30 cellular contexts compared by ENCODE assay signal in the genomic region with DNA sequence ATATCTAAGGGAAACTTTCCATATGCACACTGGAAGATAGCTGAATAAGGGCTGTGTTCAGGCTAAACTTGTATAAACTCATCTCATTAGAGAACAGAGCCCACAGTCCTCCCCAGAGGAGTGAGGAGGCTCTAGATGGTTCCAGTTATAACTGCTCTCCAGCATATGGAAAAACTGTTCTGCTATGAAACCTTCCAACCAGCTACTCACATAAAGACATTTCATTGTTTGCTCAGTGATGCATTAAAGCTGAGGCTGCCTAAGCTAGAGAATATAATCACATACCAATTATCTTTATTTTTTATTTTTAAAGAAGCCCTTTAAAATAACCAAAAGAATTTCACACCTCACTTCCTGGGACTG. TPM values are rescaled to one million over a fixed set of nuclear protein-coding genes. Genes with fewer than 3 reads are reported as not detected.
A peak's percentile ranks its signal among the peaks of the same experiment; 100 is the strongest.
DNase-seq lines count a peak whose midpoint lies in the region; ATAC-seq, FAIRE-seq and TF ChIP-seq lines count a peak whose summit lies in the region.
"Had no signal": no experiment of that assay in that cellular context is flagged by ENCODE, and none has a peak within 500 bp of the region (broad histone marks: within the 10 kb centered on the region; RNA-seq: fewer than 3 reads in every experiment).

No MANE protein-coding gene starts in this region.

- no peak overlapping the region for H3K9ac ChIP-seq in K562 (ENCODE audit: insufficient read depth in 1 of 2, low read depth in 2 of 2, low read length in 2 of 2)

- no peak overlapping the region for H3K4me2 ChIP-seq in K562 (ENCODE audit: insufficient read depth, low read length)
- H3K4me2 ChIP-seq: GM23338 had no signal

- FAIRE-seq in K562 (lab: Jason Lieb, UNC), result no peak
- FAIRE-seq: A204.1, astrocyte, HTR-8/SVneo had no signal

- H2AFZ ChIP-seq in K562 (ENCODE audit: low read depth, low read length), result no peak overlapping the region
- H2AFZ ChIP-seq: GM23338 had no signal

- H3K4me3 ChIP-seq in K562, result no peak overlapping the region
- H3K4me3 ChIP-seq in effector memory CD4-positive, alpha-beta T cell (ENCODE audit: insufficient read depth, low read depth, low read length, poor library complexity, severe bottlenecking), result no peak overlapping the region
- H3K4me3 ChIP-seq: GM23338, ovary, transverse colon had no signal

- no peaks in the 10 kb centered on the region for H3K27me3 ChIP-seq in K562 (ENCODE audit: control insufficient read depth in 2 of 2, insufficient read depth in 2 of 2, low read length in 2 of 2)
- H3K27me3 ChIP-seq in effector memory CD4-positive, alpha-beta T cell (replicated peaks; ENCODE audit: control insufficient read depth, insufficient read depth, low read length, poor library complexity, severe bottlenecking), result no peaks in the 10 kb centered on the region
- H3K27me3 ChIP-seq: BE2C, ovary, transverse colon had no signal

- peak overlapping the region; percentile 3; the same call in 1 of the 3 replicates for H3K27ac ChIP-seq in K562 (ENCODE audit: extremely low read depth, low read depth, low read length)
- no peak overlapping the region for H3K27ac ChIP-seq in effector memory CD4-positive, alpha-beta T cell (ENCODE audit: insufficient read depth, low read length, poor library complexity, severe bottlenecking)
- H3K27ac ChIP-seq: epithelial cell of prostate, ovary, VCaP had no signal

- H3K4me3 Mint-ChIP-seq in activated T-cell treated with anti-CD3 and anti-CD28 coated beads, Interleukin-2, amount 50 U/mL, for 72 hours, result no peak overlapping the region
- no peak overlapping the region for H3K4me3 Mint-ChIP-seq in nephron
- H3K4me3 Mint-ChIP-seq: activated naive CD8-positive, alpha-beta T cell treated with anti-CD3 and anti-CD28 coated beads for 36 hours; GM23338; naive thymus-derived CD8-positive, alpha-beta T cell had no signal

- H3K79me2 ChIP-seq in K562 (ENCODE audit: control insufficient read depth, insufficient read depth, low read length), result peaks cover 47% of the 10 kb centered on the region

- H3K4me1 ChIP-seq in K562 (replicated peaks in 1 of 2; ENCODE audit: control insufficient read depth in 2 of 2, insufficient read depth in 2 of 2, low read length in 2 of 2), result peaks cover 0 to 27% of the 10 kb centered on the region in 2 experiments; a peak in 3 of 5 replicates
- no peaks in the 10 kb centered on the region for H3K4me1 ChIP-seq in effector memory CD4-positive, alpha-beta T cell (ENCODE audit: control insufficient read depth, insufficient read depth, low read length, poor library complexity, severe bottlenecking)
- H3K4me1 ChIP-seq: BE2C had no signal

- H3K27me3 Mint-ChIP-seq in activated T-cell treated with anti-CD3 and anti-CD28 coated beads, Interleukin-2, amount 50 U/mL, for 72 hours (ENCODE audit: low read depth), result no peaks in the 10 kb centered on the region
- no peaks in the 10 kb centered on the region for H3K27me3 Mint-ChIP-seq in nephron (ENCODE audit: low read depth)
- H3K27me3 Mint-ChIP-seq: activated naive CD8-positive, alpha-beta T cell treated with anti-CD3 and anti-CD28 coated beads for 36 hours; naive thymus-derived CD8-positive, alpha-beta T cell had no signal

- TF ChIP-seq CTCF in K562 (IDR thresholded peaks at IDR 0.05 in 2 of 3, conservative IDR thresholded peaks at IDR 0.05 in 1 of 3; ENCODE audit: insufficient read depth in 2 of 3, low read depth in 1 of 3, low read length in 3 of 3) (no peak), nephron (IDR thresholded peaks at IDR 0.05; ENCODE audit: unreplicated experiment in 3 of 3) (no peak)

- TF ChIP-seq EP300 in K562 (IDR thresholded peaks at IDR 0.05; ENCODE audit: low read length), result no peak

- peaks cover 30% of the 10 kb centered on the region for H3K4me1 Mint-ChIP-seq in activated T-cell treated with anti-CD3 and anti-CD28 coated beads, Interleukin-2, amount 50 U/mL, for 72 hours (ENCODE audit: low read depth)
- peaks cover 33% of the 10 kb centered on the region for H3K4me1 Mint-ChIP-seq in nephron

- H3K36me3 Mint-ChIP-seq in activated T-cell treated with anti-CD3 and anti-CD28 coated beads, Interleukin-2, amount 50 U/mL, for 72 hours (ENCODE audit: insufficient read depth in 2 of 2), result peaks cover 0 to 6% of the 10 kb centered on the region in 2 donors
- H3K36me3 Mint-ChIP-seq in nephron (ENCODE audit: low read depth), result peaks cover 16% of the 10 kb centered on the region
- H3K36me3 Mint-ChIP-seq: activated naive CD8-positive, alpha-beta T cell treated with anti-CD3 and anti-CD28 coated beads for 36 hours had no signal

- CTCF ChIA-PET in K562 (lab: Yijun Ruan, JAX; ENCODE audit: low intra/inter-chr PET ratio), result no interaction called here

- no peaks in the 10 kb centered on the region for H3K9me3 ChIP-seq in K562 (replicated peaks; ENCODE audit: control insufficient read depth, insufficient read depth, low read depth, low read length)
- no peaks in the 10 kb centered on the region for H3K9me3 ChIP-seq in effector memory CD4-positive, alpha-beta T cell (ENCODE audit: control insufficient read depth, low read length)
- H3K9me3 ChIP-seq: BE2C, ovary, transverse colon had no signal

- no peak for TF ChIP-seq RAD21 in K562 (CRISPR knock-in tag; conservative IDR thresholded peaks at IDR 0.05 in 1 of 2, IDR thresholded peaks at IDR 0.05 in 1 of 2)

- POLR2A ChIA-PET in K562 (lab: Yijun Ruan, JAX), result interaction anchor here (0.8 to 8.3 kb wide), 3 partner anchors 9 to 38 kb away, joined by 3 to 77 read pairs (median 6); partner anchors contain the start of gene AHCYL1

- TF ChIP-seq POLR2A in K562 (conservative IDR thresholded peaks at IDR 0.05), result no peak

- H3K9me3 Mint-ChIP-seq in activated T-cell treated with anti-CD3 and anti-CD28 coated beads, Interleukin-2, amount 50 U/mL, for 72 hours, result no peaks in the 10 kb centered on the region
- no peaks in the 10 kb centered on the region for H3K9me3 Mint-ChIP-seq in nephron
- H3K9me3 Mint-ChIP-seq: activated naive CD8-positive, alpha-beta T cell treated with anti-CD3 and anti-CD28 coated beads for 36 hours; GM23338; naive thymus-derived CD8-positive, alpha-beta T cell had no signal

- peaks cover 9% of the 10 kb centered on the region for H4K20me1 ChIP-seq in K562 (replicated peaks; ENCODE audit: control insufficient read depth, insufficient read depth, low read length)

- no peak for ATAC-seq in activated T-cell treated with anti-CD3 and anti-CD28 coated beads, Interleukin-2, amount 50 U/mL, for 72 hours (replicated peaks in 1 of 2)
- ATAC-seq in K562 (peak; percentile 58), GM19023 (IDR thresholded peaks at IDR 0.05; ENCODE audit: unreplicated experiment) (no peak), HG02870 (IDR thresholded peaks at IDR 0.05; ENCODE audit: unreplicated experiment) (no peak)
- ATAC-seq: GM23338; left ventricle myocardium superior; naive thymus-derived CD8-positive, alpha-beta T cell; right cardiac atrium; stimulated activated naive CD8-positive, alpha-beta T cell treated with anti-CD3 and anti-CD28 coated beads, Interleukin-15, Interleukin-2, amounts not matched to agents 100 U/mL and 50 U/mL, for 24 hours had no signal

- in situ Hi-C loops in K562 (cut with MboI), result no loop called here

- no TSS peak for BruUV-seq in K562 (replicated peaks; lab: Mats Ljungman, UMichigan)

- H3K36me3 ChIP-seq in K562 (ENCODE audit: control insufficient read depth, insufficient read depth, low read length), result peaks cover 30% of the 10 kb centered on the region
- no peaks in the 10 kb centered on the region for H3K36me3 ChIP-seq in effector memory CD4-positive, alpha-beta T cell (ENCODE audit: control insufficient read depth, insufficient read depth, low read length)
- H3K36me3 ChIP-seq: ovary, transverse colon had no signal

- intact Hi-C loops in K562 (cut with micrococcal nuclease), result no loop called here

- no peak for DNase-seq in activated T-cell treated with anti-CD3 and anti-CD28 coated beads, Interleukin-2, amount 50 U/mL, for 72 hours
- DNase-seq in activated T-cell treated with anti-CD3 and anti-CD28 coated beads, Interleukin-2, amount 50 U/mL, for 1 hour, result no peak
- DNase-seq in K562 (ENCODE audit: extremely low read depth in 1 of 4, low spot score in 3 of 4) (no peak), EL (no peak)
- no peak for DNase-seq in effector memory CD4-positive, alpha-beta T cell
- DNase-seq: activated CD4-positive, alpha-beta T cell treated with anti-CD3 and anti-CD28 coated beads, Interleukin-2, amount 50 U/mL, for 1 hour; activated CD8-positive, alpha-beta memory T cell treated with anti-CD3 and anti-CD28 coated beads, Interleukin-2, amount 50 U/mL, for 4 hours; activated naive CD8-positive, alpha-beta T cell treated with anti-CD3 and anti-CD28 coated beads for 36 hours; BE2C; COR-L47; DMS79 treated with DMSO at 0.1 percent for 48 hours; hippocampal formation; Karpas-422; left ventricle myocardium superior; midbrain; naive thymus-derived CD8-positive, alpha-beta T cell; NCI-H146; ovary; right cardiac atrium; stimulated activated naive CD8-positive, alpha-beta T cell treated with anti-CD3 and anti-CD28 coated beads, Interleukin-15, Interleukin-2, amounts not matched to agents 100 U/mL and 50 U/mL, for 24 hours; transverse colon had no signal

- peak overlapping the region; percentile 5 for H3K27ac Mint-ChIP-seq in activated T-cell treated with anti-CD3 and anti-CD28 coated beads, Interleukin-2, amount 50 U/mL, for 72 hours
- peak overlapping the region; percentile 4 to 82 (median 8) for H3K27ac Mint-ChIP-seq in nephron
- H3K27ac Mint-ChIP-seq: activated naive CD8-positive, alpha-beta T cell treated with anti-CD3 and anti-CD28 coated beads for 36 hours; GM23338 had no signal

- H3K9me1 ChIP-seq in K562 (ENCODE audit: control insufficient read depth, insufficient read depth, low read length), result no peaks in the 10 kb centered on the region

RNA-seq across cellular contexts. Expression of gene AHCYL1, which starts 13.3 kb away (rescaled TPM):
- total RNA-seq in activated T-cell treated with anti-CD3 and anti-CD28 coated beads, Interleukin-2, amount 50 U/mL, for 72 hours, result 100 to 1,000 TPM in 1 of 2 donors, 10 to 100 TPM in 1; 87.0 to 101 TPM
- total RNA-seq in K562 (2011; cell fraction: chromatin; rRNA removed; ENCODE audit: low replicate concordance), result 86.0 and 94.1 TPM in 2 replicates
- total RNA-seq in K562 (2011; cell fraction: nucleolus; rRNA removed), result 41.9 and 46.3 TPM in 2 replicates
- 65.2 and 107 TPM in 2 replicates for total RNA-seq in K562 (2011; cell fraction: nucleoplasm; rRNA removed)
- 39.8 and 40.1 TPM in 2 replicates for total RNA-seq in K562 (2014; rRNA removed)
- total RNA-seq in K562 (2014; rRNA removed; fragmentation: Illumina TruSeq; extraction: Trizol), result 44.5 and 49.8 TPM in 2 replicates
- 40.5 and 40.9 TPM in 2 replicates for total RNA-seq in K562 (2015; rRNA removed; fragmentation: Illumina TruSeq; extraction: Trizol)
- total RNA-seq in K562 (2021), result 75.5 and 84.9 TPM in 2 replicates
- polyA plus RNA-seq in K562 (2011; rRNA removed), result 96.4 and 118 TPM in 2 replicates
- polyA plus RNA-seq in K562 (2011; cell fraction: cytosol; rRNA removed), result 57.9 and 73.1 TPM in 2 replicates
- polyA plus RNA-seq in K562 (2011; cell fraction: nucleus; rRNA removed), result 97.2 and 104 TPM in 2 replicates
- polyA plus RNA-seq in K562 (2012), result 84.4 and 103 TPM in 2 replicates
- 75.5 and 83.7 TPM in 2 replicates for polyA plus RNA-seq in K562 (2014; fragmentation: Illumina TruSeq; extraction: Trizol)
- polyA plus RNA-seq in K562 (2014; fragmentation: Nextera tagmentation; extraction: Ambion mirVana), result 10 to 100 TPM; 27.3 to 32.9 TPM
- polyA plus RNA-seq in K562 (2014; rRNA removed), result 53.4 and 56.3 TPM in 2 replicates
- polyA minus RNA-seq in K562 (2011; rRNA and poly(A)+ RNA removed), result 87.3 and 94.7 TPM in 2 replicates
- 52.4 and 62.1 TPM in 2 replicates for polyA minus RNA-seq in K562 (2011; cell fraction: cytosol; rRNA and poly(A)+ RNA removed)
- 32.6 and 50.8 TPM in 2 replicates for polyA minus RNA-seq in K562 (2011; cell fraction: nucleus; rRNA and poly(A)+ RNA removed)

RNA-seq across cellular contexts. Expression of gene STRIP1, which starts 36.6 kb away (rescaled TPM):
- total RNA-seq in activated T-cell treated with anti-CD3 and anti-CD28 coated beads, Interleukin-2, amount 50 U/mL, for 72 hours, result 10 to 100 TPM; 35.8 to 41.0 TPM
- total RNA-seq in K562 (2011; cell fraction: chromatin; rRNA removed; ENCODE audit: low replicate concordance), result 216 and 291 TPM in 2 replicates
- 159 and 160 TPM in 2 replicates for total RNA-seq in K562 (2011; cell fraction: nucleolus; rRNA removed)
- total RNA-seq in K562 (2011; cell fraction: nucleoplasm; rRNA removed), result 167 and 180 TPM in 2 replicates
- 34.2 and 40.1 TPM in 2 replicates for total RNA-seq in K562 (2014; rRNA removed)
- total RNA-seq in K562 (2014; rRNA removed; fragmentation: Illumina TruSeq; extraction: Trizol), result 27.6 and 28.6 TPM in 2 replicates
- 29.0 and 30.6 TPM in 2 replicates for total RNA-seq in K562 (2015; rRNA removed; fragmentation: Illumina TruSeq; extraction: Trizol)
- total RNA-seq in K562 (2021), result 38.5 and 42.3 TPM in 2 replicates
- polyA plus RNA-seq in K562 (2011; rRNA removed), result 32.6 and 32.8 TPM in 2 replicates
- 20.9 and 23.7 TPM in 2 replicates for polyA plus RNA-seq in K562 (2011; cell fraction: cytosol; rRNA removed)
- polyA plus RNA-seq in K562 (2011; cell fraction: nucleus; rRNA removed), result 128 and 143 TPM in 2 replicates
- polyA plus RNA-seq in K562 (2012), result 23.1 and 25.5 TPM in 2 replicates
- polyA plus RNA-seq in K562 (2014; fragmentation: Illumina TruSeq; extraction: Trizol), result 30.6 and 32.2 TPM in 2 replicates
- 10 to 100 TPM in 1 of 2 experiments, 1 to 10 TPM in 1; 9.9 to 10.5 TPM for polyA plus RNA-seq in K562 (2014; fragmentation: Nextera tagmentation; extraction: Ambion mirVana)
- 30.4 and 32.0 TPM in 2 replicates for polyA plus RNA-seq in K562 (2014; rRNA removed)
- polyA minus RNA-seq in K562 (2011; rRNA and poly(A)+ RNA removed), result 51.3 and 51.8 TPM in 2 replicates
- 16.5 and 21.1 TPM in 2 replicates for polyA minus RNA-seq in K562 (2011; cell fraction: cytosol; rRNA and poly(A)+ RNA removed)
- 79.6 and 106 TPM in 2 replicates for polyA minus RNA-seq in K562 (2011; cell fraction: nucleus; rRNA and poly(A)+ RNA removed)
